In the genomic region with DNA sequence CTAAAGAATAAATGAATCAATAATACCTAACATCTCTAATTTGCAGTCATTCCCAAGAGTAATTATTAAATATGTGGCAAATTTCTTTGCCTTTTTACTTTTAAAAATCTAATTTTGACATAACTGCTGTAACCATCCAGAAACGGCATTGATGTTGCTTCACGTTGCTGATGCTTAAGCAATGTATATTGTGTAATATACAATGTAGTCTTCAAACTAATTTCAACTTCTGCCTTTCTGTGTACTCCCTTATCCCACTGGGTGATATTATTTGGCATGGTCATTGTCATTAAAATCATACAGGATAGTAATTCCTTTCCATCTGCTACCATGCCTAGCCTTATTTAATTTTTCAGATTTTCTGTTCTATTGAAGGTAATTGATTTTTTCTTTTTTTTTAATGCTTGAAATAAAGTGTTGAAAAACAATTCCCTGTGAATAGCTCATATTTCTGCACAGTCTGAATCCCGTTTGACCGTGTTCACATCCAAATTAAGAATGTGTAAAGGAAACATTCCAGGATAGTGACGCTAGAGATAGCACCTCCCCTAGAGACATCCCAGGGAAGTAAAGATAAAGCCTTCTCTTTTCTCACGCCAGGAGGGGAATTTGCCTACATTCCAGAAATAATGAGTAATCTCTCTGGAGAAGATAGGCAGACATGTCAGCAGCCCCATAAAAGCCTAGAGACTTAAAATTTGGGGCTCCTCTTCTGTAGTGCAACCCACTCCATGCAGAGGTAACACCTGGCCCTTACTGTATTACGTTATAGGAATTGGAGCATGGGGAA, we compare ENCODE assay signal across 3 cellular contexts.
TF ChIP-seq lines count a peak whose summit lies in the region.

No MANE protein-coding gene starts in this region.

TF ChIP-seq in A549, 52 proteins besides CTCF, POLR2A, EP300 and RAD21:
- TF ChIP-seq, protein P1, sequence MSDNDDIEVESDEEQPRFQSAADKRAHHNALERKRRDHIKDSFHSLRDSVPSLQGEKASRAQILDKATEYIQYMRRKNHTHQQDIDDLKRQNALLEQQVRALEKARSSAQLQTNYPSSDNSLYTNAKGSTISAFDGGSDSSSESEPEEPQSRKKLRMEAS (IDR thresholded peaks at IDR 0.05), result peak; percentile 40; the same call in 1 of the 2 replicates
- TF ChIP-seq EHMT2 (IDR thresholded peaks at IDR 0.05; ENCODE audit: low read depth), result no peak
- no peak for TF ChIP-seq SREBF2 (IDR thresholded peaks at IDR 0.05)
- 0 out of 2 replicates have a peak, but pooled peaks have one; percentile 37 for TF ChIP-seq HOXB5 (CRISPR knock-in tag; IDR thresholded peaks at IDR 0.05)
- peak; percentile 69 for TF ChIP-seq JUNB (IDR thresholded peaks at IDR 0.05)
- TF ChIP-seq ZSCAN20 (CRISPR knock-in tag; IDR thresholded peaks at IDR 0.05), result no peak
- TF ChIP-seq MAFK (IDR thresholded peaks at IDR 0.05; ENCODE audit: partially characterized antibody), result no peak
- TF ChIP-seq, protein P2, sequence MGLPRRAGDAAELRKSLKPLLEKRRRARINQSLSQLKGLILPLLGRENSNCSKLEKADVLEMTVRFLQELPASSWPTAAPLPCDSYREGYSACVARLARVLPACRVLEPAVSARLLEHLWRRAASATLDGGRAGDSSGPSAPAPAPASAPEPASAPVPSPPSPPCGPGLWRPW (IDR thresholded peaks at IDR 0.05), result peak; percentile 84; the same call in 1 of the 2 replicates
- no peak for TF ChIP-seq HOXA7 (CRISPR knock-in tag; IDR thresholded peaks at IDR 0.05)
- no peak for TF ChIP-seq ZFP36 (IDR thresholded peaks at IDR 0.05; ENCODE audit: borderline replicate concordance, partially characterized antibody)
- TF ChIP-seq CEBPB (IDR thresholded peaks at IDR 0.05), result peak; percentile 93 to 96
- peak; percentile 59 to 64; a peak in 4 of 5 replicates for TF ChIP-seq JUN (IDR thresholded peaks at IDR 0.05)
- peak; percentile 83; the same call in 1 of the 2 replicates for TF ChIP-seq GATA3 (IDR thresholded peaks at IDR 0.05; ENCODE audit: borderline replicate concordance)
- TF ChIP-seq FOSL2 (IDR thresholded peaks at IDR 0.05), result peak; percentile 43
- TF ChIP-seq FOSL2 (CRISPR knock-in tag; IDR thresholded peaks at IDR 0.05), result peak; percentile 85

TF ChIP-seq in IMR-90, 13 proteins besides CTCF, POLR2A, EP300 and RAD21:
- peak; percentile 17 for TF ChIP-seq RCOR1 (IDR thresholded peaks at IDR 0.05; ENCODE audit: insufficient replicate concordance, low read length)
- no peak for TF ChIP-seq RFX5 (IDR thresholded peaks at IDR 0.05; ENCODE audit: low read depth, low read length)
- TF ChIP-seq CEBPB (IDR thresholded peaks at IDR 0.05; ENCODE audit: low read depth, low read length), result peak; percentile 98
- TF ChIP-seq NFE2L2 (IDR thresholded peaks at IDR 0.05; ENCODE audit: low read depth, low read length), result no peak
- peak; percentile 50; the same call in 1 of the 2 replicates for TF ChIP-seq BHLHE40 (IDR thresholded peaks at IDR 0.05; ENCODE audit: low read depth, low read length)

TF ChIP-seq in K562, 482 proteins besides CTCF, POLR2A, EP300 and RAD21:
- TF ChIP-seq CEBPG (CRISPR knock-in tag; IDR thresholded peaks at IDR 0.05) (no peak), CEBPG (tag; conservative IDR thresholded peaks at IDR 0.05 in 1 of 2, IDR thresholded peaks at IDR 0.05 in 1 of 2) (peak; percentile 17 to 54; a peak in 2 of 4 replicates), CEBPB (tag; IDR thresholded peaks at IDR 0.05) (peak; percentile 78), SNIP1 (IDR thresholded peaks at IDR 0.05; ENCODE audit: low read depth) (no peak)
